Comparison of ENCODE assay signal across 8 cellular contexts in genomic region chr1:36384542-36385409, GRCh38. TPM values are rescaled to one million over a fixed set of nuclear protein-coding genes. Genes with fewer than 3 reads are reported as not detected.
DNase-seq lines count a peak whose midpoint lies in the region; ATAC-seq and TF ChIP-seq lines count a peak whose summit lies in the region.

No MANE protein-coding gene starts in this region.

- H3K27me3 Mint-ChIP-seq in T-cell, result no peaks in the 10 kb centered on the region

- TF ChIP-seq POLR2A in spleen (IDR thresholded peaks at IDR 0.05), result no peak

- H3K4me1 ChIP-seq in spleen, result peaks cover 49 to 92% (median 83%) of the 10 kb centered on the region in 6 donors

- POLR2A ChIA-PET in T-cell (lab: Charles Lee), result interaction anchor here (0.6 to 0.8 kb wide), 5 partner anchors 14 to 275 kb away, joined by 3 to 6 read pairs (median 5); partner anchors contain the start of gene MAP7D1 (in 1 of the 2)

- no peaks in the 10 kb centered on the region for H3K9me3 ChIP-seq in spleen

- peak overlapping the region; percentile 83 to 93 for H3K27ac Mint-ChIP-seq in T-cell

- WGBS in spleen, 5 donors, result 0 to 1% (median 1%) methylated on average over 20 to 25 of the region's 25 CpGs

- H3K4me3 Mint-ChIP-seq in T-cell, result peak overlapping the region; percentile 84 to 98 (median 90)

- DNase-seq in ELF-1 (ENCODE audit: low read depth, low spot score) (peak; percentile 69), LNCaP clone FGC (ENCODE audit: low read depth) (peak; percentile 85), T-cell (peak in 15 of 34 experiments; percentile 17 to 41 (median 27)), kidney epithelial cell (ENCODE audit: low read depth) (no peak), spleen (peak; percentile 92), AG08395 (ENCODE audit: low spot score) (no peak)
- peak; percentile 58 for DNase-seq in central memory CD4-positive, alpha-beta T cell

- no peaks in the 10 kb centered on the region for H3K9me3 Mint-ChIP-seq in T-cell

- H3K36me3 ChIP-seq in kidney epithelial cell (ENCODE audit: control insufficient read depth, insufficient read depth, low read length) (no peaks in the 10 kb centered on the region), spleen (peaks cover 0 to 31% (median 0%) of the 10 kb centered on the region in 6 donors)

- ATAC-seq in T-cell (replicated peaks in 1 of 4), result no peak
- ATAC-seq in GM21367 (IDR thresholded peaks at IDR 0.05; ENCODE audit: unreplicated experiment), result no peak

- H3K4me3 ChIP-seq in LNCaP clone FGC (ENCODE audit: low read depth, low read length) (peak overlapping the region; percentile 94), kidney epithelial cell (ENCODE audit: low read depth, low read length) (peak overlapping the region; percentile 69), spleen (peak overlapping the region; percentile 82 to 98 (median 88))

- no peaks in the 10 kb centered on the region for H3K27me3 ChIP-seq in kidney epithelial cell (ENCODE audit: control insufficient read depth, insufficient read depth, low read length)
- no peaks in the 10 kb centered on the region for H3K27me3 ChIP-seq in spleen (replicated peaks in 1 of 7)

- H3K4me1 Mint-ChIP-seq in T-cell, result peaks cover 58 to 74% (median 68%) of the 10 kb centered on the region in 3 donors

- TF ChIP-seq CTCF in LNCaP clone FGC (IDR thresholded peaks at IDR 0.05; ENCODE audit: control insufficient read depth, extremely low read depth, insufficient read depth) (no peak), kidney epithelial cell (IDR thresholded peaks at IDR 0.05; ENCODE audit: insufficient read depth, low read length, poor library complexity, severe bottlenecking) (no peak), spleen (IDR thresholded peaks at IDR 0.05 in 8 of 11, conservative IDR thresholded peaks at IDR 0.05 in 3 of 11) (no peak)

- CTCF ChIA-PET in T-cell (lab: Charles Lee), result interaction anchor here in 1 of 2 donors (1.2 to 2.7 kb wide), 3 partner anchors 8 to 18 kb away, joined by 3 to 13 read pairs (median 13); partner anchors contain the start of gene LSM10

- intact Hi-C loops in spleen (cut with DNase I; ENCODE audit: low total_unique reads), result no loop called here

- peak overlapping the region; percentile 93 to 98 (median 97) for H3K27ac ChIP-seq in spleen

- H3K36me3 Mint-ChIP-seq in T-cell, result peaks cover 4% of the 10 kb centered on the region

RNA-seq across cellular contexts. Expression of gene STK40, which starts 0.9 kb away (rescaled TPM):
- total RNA-seq in T-cell (10 to 100 TPM; 29.6 to 71.1 (median 56.7) TPM), kidney epithelial cell (35.6 and 37.4 TPM in 2 replicates), spleen (10 to 100 TPM; 43.3 to 79.2 (median 55.3) TPM)
- polyA plus RNA-seq in spleen, result 10 to 100 TPM; 13.7 to 37.4 (median 14.8) TPM

RNA-seq across cellular contexts. Expression of gene LSM10, which starts 12.9 kb away (rescaled TPM):
- total RNA-seq in T-cell (10 to 100 TPM; 26.2 to 59.9 (median 55.4) TPM), kidney epithelial cell (27.6 and 41.5 TPM in 2 replicates), spleen (10 to 100 TPM; 42.9 to 62.2 (median 49.0) TPM)
- 10 to 100 TPM; 65.1 to 87.6 (median 86.6) TPM for polyA plus RNA-seq in spleen

Comparison
In these comparisons a context has a peak if more than half of its experiments do, and no peak if none do; other contexts are left out.
1. DNase-seq: peak in ELF-1 (single experiment), LNCaP clone FGC (single experiment), central memory CD4-positive, alpha-beta T cell (single experiment) and spleen (single experiment); none in kidney epithelial cell (single experiment) and AG08395 (single experiment).
2. Peak in every context shown above with its lines, with median percentiles within 50 percentile points of each other: H3K4me3 ChIP-seq.